In the genomic region with DNA sequence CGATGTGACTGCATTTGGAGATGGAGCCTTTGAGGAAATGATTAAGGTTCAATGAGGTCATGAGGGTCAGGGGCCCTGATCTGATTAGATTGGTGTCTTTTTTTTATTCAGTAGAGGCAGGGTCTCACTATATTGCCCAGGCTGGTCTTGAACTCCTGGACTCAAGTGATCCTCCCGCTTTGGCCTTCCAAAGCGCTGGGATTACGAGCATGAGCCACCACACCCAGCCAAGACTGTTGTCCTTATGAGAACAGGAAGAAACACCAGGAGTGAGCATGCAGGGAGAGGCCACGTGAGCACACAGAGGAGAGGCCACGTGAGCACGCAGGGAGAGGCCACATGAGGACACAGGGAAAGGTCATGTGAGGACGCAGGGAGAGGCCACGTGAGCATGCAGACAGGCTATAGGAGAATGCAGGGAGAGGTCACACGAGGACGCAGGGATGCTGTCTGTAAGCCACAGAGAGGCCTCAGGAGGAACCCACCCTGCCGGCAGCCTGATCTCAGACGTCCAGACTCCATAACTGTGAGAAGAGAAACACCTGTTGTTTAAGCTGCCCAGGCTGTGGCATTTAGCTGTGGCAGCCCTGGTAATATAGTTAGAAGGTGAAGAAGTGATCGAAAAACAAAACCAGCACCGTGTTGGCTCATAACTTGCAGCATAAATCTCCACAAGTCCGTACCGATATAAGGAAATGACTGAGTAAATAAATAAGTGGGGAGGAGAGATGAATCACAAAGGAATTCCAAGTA, we compare ENCODE assay signal across 1 cellular context.
TF ChIP-seq lines count a peak whose summit lies in the region.

No MANE protein-coding gene starts in this region.

TF ChIP-seq in K562, 482 proteins besides CTCF, POLR2A, EP300 and RAD21 (continued from another document):
- TF ChIP-seq SRSF7 (optimal IDR thresholded peaks at IDR 0.05; ENCODE audit: low read depth, low read length), result no peak
- peak; percentile 75; the same call in 1 of the 2 replicates for TF ChIP-seq SMARCE1 (IDR thresholded peaks at IDR 0.05)
- 0 out of 2 replicates have a peak, but pooled peaks have one; percentile 67 for TF ChIP-seq MXI1 (IDR thresholded peaks at IDR 0.05; ENCODE audit: low read depth, low read length)
- TF ChIP-seq FOXA3 (CRISPR knock-in tag; conservative IDR thresholded peaks at IDR 0.05 in 1 of 2, IDR thresholded peaks at IDR 0.05 in 1 of 2), result 0 out of 4 replicates have a peak, but pooled peaks have one; percentile 14 to 41
- TF ChIP-seq TBL1XR1 (IDR thresholded peaks at IDR 0.05; ENCODE audit: low read length in 2 of 2), result peak; percentile 73 to 92
- TF ChIP-seq TAL1 (IDR thresholded peaks at IDR 0.05), result peak; percentile 46; the same call in 1 of the 2 replicates
- TF ChIP-seq, protein P1, sequence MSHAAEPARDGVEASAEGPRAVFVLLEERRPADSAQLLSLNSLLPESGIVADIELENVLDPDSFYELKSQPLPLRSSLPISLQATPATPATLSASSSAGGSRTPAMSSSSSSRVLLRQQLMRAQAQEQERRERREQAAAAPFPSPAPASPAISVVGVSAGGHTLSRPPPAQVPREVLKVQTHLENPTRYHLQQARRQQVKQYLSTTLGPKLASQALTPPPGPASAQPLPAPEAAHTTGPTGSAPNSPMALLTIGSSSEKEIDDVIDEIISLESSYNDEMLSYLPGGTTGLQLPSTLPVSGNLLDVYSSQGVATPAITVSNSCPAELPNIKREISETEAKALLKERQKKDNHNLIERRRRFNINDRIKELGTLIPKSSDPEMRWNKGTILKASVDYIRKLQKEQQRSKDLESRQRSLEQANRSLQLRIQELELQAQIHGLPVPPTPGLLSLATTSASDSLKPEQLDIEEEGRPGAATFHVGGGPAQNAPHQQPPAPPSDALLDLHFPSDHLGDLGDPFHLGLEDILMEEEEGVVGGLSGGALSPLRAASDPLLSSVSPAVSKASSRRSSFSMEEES (CRISPR knock-in tag; IDR thresholded peaks at IDR 0.05), result peak; percentile 82
- TF ChIP-seq ZBTB1 (CRISPR knock-in tag; IDR thresholded peaks at IDR 0.05; ENCODE audit: borderline replicate concordance, low read depth), result no peak
- no peak for TF ChIP-seq FUS (optimal IDR thresholded peaks at IDR 0.05; ENCODE audit: low read depth, low read length)
- no peak for TF ChIP-seq PHF21A (IDR thresholded peaks at IDR 0.05; ENCODE audit: borderline replicate concordance, low read depth)
- TF ChIP-seq NCOA2 (IDR thresholded peaks at IDR 0.05; ENCODE audit: partially characterized antibody in 2 of 2), result no peak
- peak; percentile 70 for TF ChIP-seq RBBP5 (IDR thresholded peaks at IDR 0.05; ENCODE audit: borderline replicate concordance, insufficient read depth, low read length, poor library complexity, severe bottlenecking)
